In the genomic region with DNA sequence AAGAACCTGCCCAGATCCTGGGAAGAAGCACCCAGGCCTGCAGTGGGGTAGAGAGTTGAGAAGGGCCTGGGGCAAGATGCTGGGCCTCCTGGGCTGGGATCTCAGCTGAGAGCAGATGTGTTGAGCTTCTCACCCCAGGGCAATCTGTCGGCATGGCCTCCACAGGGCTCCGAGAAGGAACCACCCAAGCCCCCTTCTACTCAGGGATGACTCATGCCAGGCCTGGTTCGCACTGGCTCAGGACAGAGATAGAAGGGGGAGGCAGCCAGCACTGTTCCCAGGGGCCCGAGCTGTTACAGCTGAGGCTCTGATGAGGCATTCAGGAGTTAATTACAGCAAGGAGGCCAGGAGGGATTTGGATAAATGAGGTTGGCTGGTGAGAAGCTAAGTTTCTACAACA, we compare ENCODE assay signal across 11 cellular contexts.
A peak's percentile ranks its signal among the peaks of the same experiment; 100 is the strongest.
DNase-seq lines count a peak whose midpoint lies in the region; ATAC-seq and TF ChIP-seq lines count a peak whose summit lies in the region.
"Had no signal": no experiment of that assay in that cellular context is flagged by ENCODE, and none has a peak within 500 bp of the region (broad histone marks: within the 10 kb centered on the region; RNA-seq: fewer than 3 reads in every experiment).

No MANE protein-coding gene starts in this region.

- H3K9ac ChIP-seq in mesendoderm (ENCODE audit: low read length), result no peak overlapping the region

- TF ChIP-seq CTCF in coronary artery (IDR thresholded peaks at IDR 0.05) (no peak), thyroid gland (IDR thresholded peaks at IDR 0.05) (no peak), GM13976 (IDR thresholded peaks at IDR 0.05; ENCODE audit: borderline replicate concordance, control extremely low read depth, extremely low read depth, insufficient read depth, missing control alignments) (no peak)

- H3K4me1 Mint-ChIP-seq in activated CD4-positive, alpha-beta T cell treated with anti-CD3 and anti-CD28 coated beads for 36 hours, result no peaks in the 10 kb centered on the region

- no peak overlapping the region for H3K23ac ChIP-seq in mesendoderm (ENCODE audit: low read length)

- H3K56ac ChIP-seq in mesendoderm (ENCODE audit: low read length), result no peak overlapping the region

- WGBS in mesendoderm (ENCODE audit: extremely low coverage, insufficient coverage, low lambda C conversion rate), result no CpG with 5 or more reads among the region's 4 CpGs
- 88 to 95% methylated on average over 4 of the region's 4 CpGs for WGBS in thyroid gland, 2 donors

- CTCF ChIA-PET in activated CD4-positive, alpha-beta T cell treated with anti-CD3 and anti-CD28 coated beads for 36 hours (lab: Charles Lee), result interaction anchor here (0.6 kb wide), 1 partner anchor 488 kb away, joined by 3 read pairs; no protein-coding TSS in a partner anchor

- no peak overlapping the region for H2AK5ac ChIP-seq in mesendoderm (ENCODE audit: low read length)

- H3K4me2 ChIP-seq in mesendoderm (ENCODE audit: low read length), result no peak overlapping the region

- H3K4me1 ChIP-seq in mesendoderm (ENCODE audit: control insufficient read depth, low read depth, low read length) (peaks cover 2% of the 10 kb centered on the region), thyroid gland (peaks cover 6 to 26% of the 10 kb centered on the region in 2 donors)

- H3K9me3 ChIP-seq in thyroid gland, result no peaks in the 10 kb centered on the region

- DNase-seq in LHCN-M2 (ENCODE audit: low read depth) (peak; percentile 25), coronary artery (ENCODE audit: low spot score) (no peak), mesendoderm (peak; percentile 64), thyroid gland (peak in 1 of 2 donors; percentile 14), epidermal melanocyte (ENCODE audit: insufficient read length, low spot score) (no peak), GM13976 (ENCODE audit: low spot score) (no peak)
- no peak for DNase-seq in activated CD4-positive, alpha-beta T cell treated with anti-CD3 and anti-CD28 coated beads for 36 hours
- DNase-seq: activated naive CD4-positive, alpha-beta T cell treated with anti-CD3 and anti-CD28 coated beads, Interleukin-2, amount 50 U/mL, for 16 hours; NCI-H2029 treated with DMSO at 0.1 percent for 48 hours; stimulated activated CD4-positive, alpha-beta T cell treated with anti-CD3 and anti-CD28 coated beads, Interleukin-4, amount 100 ng/mL, for 24 hours had no signal

- intact Hi-C loops in thyroid gland (cut with DNase I), result no loop called here
- intact Hi-C loops in activated CD4-positive, alpha-beta T cell treated with anti-CD3 and anti-CD28 coated beads for 36 hours (cut with DNase I, micrococcal nuclease), result no loop called here

- no peak overlapping the region for H3K4me3 ChIP-seq in coronary artery
- H3K4me3 ChIP-seq in mesendoderm (ENCODE audit: low read length), result no peak overlapping the region
- H3K4me3 ChIP-seq in thyroid gland (replicated peaks in 1 of 3), result no peak overlapping the region

- H2BK15ac ChIP-seq in mesendoderm (replicated peaks; ENCODE audit: low read depth), result no peak overlapping the region

- no peaks in the 10 kb centered on the region for H3K27me3 Mint-ChIP-seq in activated CD4-positive, alpha-beta T cell treated with anti-CD3 and anti-CD28 coated beads for 36 hours

- no peak overlapping the region for H4K5ac ChIP-seq in mesendoderm (ENCODE audit: low read length)

- peaks cover 2% of the 10 kb centered on the region for H3K36me3 ChIP-seq in mesendoderm (ENCODE audit: control insufficient read depth, insufficient read depth, low read length)
- no peaks in the 10 kb centered on the region for H3K36me3 ChIP-seq in thyroid gland

- in situ Hi-C loops in GM13976 (cut with MboI; ENCODE audit: low sequenced_read_pairs, unreplicated experiment), result no loop called here

- no peak overlapping the region for H2BK120ac ChIP-seq in mesendoderm (ENCODE audit: low read depth, low read length)

- H3K79me1 ChIP-seq in mesendoderm (ENCODE audit: low read length), result no peaks in the 10 kb centered on the region

- ATAC-seq in activated CD4-positive, alpha-beta T cell treated with anti-CD3 and anti-CD28 coated beads for 36 hours, result no peak
- no peak for ATAC-seq in GM18868 (IDR thresholded peaks at IDR 0.05; ENCODE audit: unreplicated experiment)

- H3K4ac ChIP-seq in mesendoderm (ENCODE audit: low read depth, low read length), result no peak overlapping the region

- H3K27me3 ChIP-seq in mesendoderm (ENCODE audit: insufficient read depth, low read length, poor library complexity), result no peaks in the 10 kb centered on the region
- H3K27me3 ChIP-seq in thyroid gland, result no peaks in the 10 kb centered on the region

- POLR2A ChIA-PET in activated CD4-positive, alpha-beta T cell treated with anti-CD3 and anti-CD28 coated beads for 36 hours (lab: Charles Lee), result no interaction called here

- H3K18ac ChIP-seq in mesendoderm (ENCODE audit: low read length), result no peak overlapping the region

- H4K8ac ChIP-seq in mesendoderm (ENCODE audit: low read depth, low read length), result no peak overlapping the region

- H3K79me2 ChIP-seq in mesendoderm (ENCODE audit: control insufficient read depth, insufficient read depth, low read length), result no peaks in the 10 kb centered on the region

- H3K9me3 Mint-ChIP-seq in activated CD4-positive, alpha-beta T cell treated with anti-CD3 and anti-CD28 coated beads for 36 hours (ENCODE audit: low read depth), result no peaks in the 10 kb centered on the region

- no peak overlapping the region for H3K27ac Mint-ChIP-seq in activated CD4-positive, alpha-beta T cell treated with anti-CD3 and anti-CD28 coated beads for 36 hours

- H3K36me3 Mint-ChIP-seq in activated CD4-positive, alpha-beta T cell treated with anti-CD3 and anti-CD28 coated beads for 36 hours (ENCODE audit: low read depth), result peaks cover 15% of the 10 kb centered on the region

- TF ChIP-seq POLR2A in thyroid gland (IDR thresholded peaks at IDR 0.05), result no peak

- no peak overlapping the region for H3K4me3 Mint-ChIP-seq in activated CD4-positive, alpha-beta T cell treated with anti-CD3 and anti-CD28 coated beads for 36 hours

- peak overlapping the region; percentile 74 to 81 for H3K27ac ChIP-seq in coronary artery
- H3K27ac ChIP-seq in mesendoderm (ENCODE audit: low read depth, low read length), result no peak overlapping the region
- H3K27ac ChIP-seq in thyroid gland, result peak overlapping the region; percentile 19 to 65 (median 47)

- H2BK5ac ChIP-seq in mesendoderm (ENCODE audit: low read length), result no peak overlapping the region

Comparison
In these comparisons a context has a peak if more than half of its experiments do, and no peak if none do; other contexts are left out.
1. DNase-seq: peak in LHCN-M2 (single experiment) and mesendoderm (single experiment); none in coronary artery (single experiment), activated CD4-positive, alpha-beta T cell treated with anti-CD3 and anti-CD28 coated beads for 36 hours (single experiment), epidermal melanocyte (single experiment) and GM13976 (single experiment).